Comparison of ENCODE assay signal across 1 cellular context in the genomic region with DNA sequence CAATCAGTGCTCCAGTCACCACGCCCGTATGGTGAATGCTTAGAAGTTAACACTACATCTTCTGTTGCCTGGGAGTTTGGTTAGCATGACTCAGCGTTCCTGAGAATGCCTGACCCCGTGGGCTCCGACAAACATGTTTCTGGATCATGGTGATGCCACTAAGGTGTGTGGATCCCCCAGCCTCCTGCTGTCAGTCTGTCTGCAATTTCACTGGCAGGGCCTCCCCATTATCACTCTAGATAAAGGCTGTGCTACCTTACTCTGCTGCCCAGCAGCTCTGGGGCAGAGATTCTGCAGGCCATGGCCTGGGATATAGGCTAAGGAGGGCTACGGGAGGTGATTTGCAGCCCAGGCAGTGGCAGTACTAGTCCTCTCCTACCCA.
A peak's percentile ranks its signal among the peaks of the same experiment; 100 is the strongest.
TF ChIP-seq lines count a peak whose summit lies in the region.

No MANE protein-coding gene starts in this region.

TF ChIP-seq in K562, 482 proteins besides CTCF, POLR2A, EP300 and RAD21 (continued from another document and continues in another):
- TF ChIP-seq, protein P1, sequence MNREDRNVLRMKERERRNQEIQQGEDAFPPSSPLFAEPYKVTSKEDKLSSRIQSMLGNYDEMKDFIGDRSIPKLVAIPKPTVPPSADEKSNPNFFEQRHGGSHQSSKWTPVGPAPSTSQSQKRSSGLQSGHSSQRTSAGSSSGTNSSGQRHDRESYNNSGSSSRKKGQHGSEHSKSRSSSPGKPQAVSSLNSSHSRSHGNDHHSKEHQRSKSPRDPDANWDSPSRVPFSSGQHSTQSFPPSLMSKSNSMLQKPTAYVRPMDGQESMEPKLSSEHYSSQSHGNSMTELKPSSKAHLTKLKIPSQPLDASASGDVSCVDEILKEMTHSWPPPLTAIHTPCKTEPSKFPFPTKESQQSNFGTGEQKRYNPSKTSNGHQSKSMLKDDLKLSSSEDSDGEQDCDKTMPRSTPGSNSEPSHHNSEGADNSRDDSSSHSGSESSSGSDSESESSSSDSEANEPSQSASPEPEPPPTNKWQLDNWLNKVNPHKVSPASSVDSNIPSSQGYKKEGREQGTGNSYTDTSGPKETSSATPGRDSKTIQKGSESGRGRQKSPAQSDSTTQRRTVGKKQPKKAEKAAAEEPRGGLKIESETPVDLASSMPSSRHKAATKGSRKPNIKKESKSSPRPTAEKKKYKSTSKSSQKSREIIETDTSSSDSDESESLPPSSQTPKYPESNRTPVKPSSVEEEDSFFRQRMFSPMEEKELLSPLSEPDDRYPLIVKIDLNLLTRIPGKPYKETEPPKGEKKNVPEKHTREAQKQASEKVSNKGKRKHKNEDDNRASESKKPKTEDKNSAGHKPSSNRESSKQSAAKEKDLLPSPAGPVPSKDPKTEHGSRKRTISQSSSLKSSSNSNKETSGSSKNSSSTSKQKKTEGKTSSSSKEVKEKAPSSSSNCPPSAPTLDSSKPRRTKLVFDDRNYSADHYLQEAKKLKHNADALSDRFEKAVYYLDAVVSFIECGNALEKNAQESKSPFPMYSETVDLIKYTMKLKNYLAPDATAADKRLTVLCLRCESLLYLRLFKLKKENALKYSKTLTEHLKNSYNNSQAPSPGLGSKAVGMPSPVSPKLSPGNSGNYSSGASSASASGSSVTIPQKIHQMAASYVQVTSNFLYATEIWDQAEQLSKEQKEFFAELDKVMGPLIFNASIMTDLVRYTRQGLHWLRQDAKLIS (CRISPR knock-in tag; IDR thresholded peaks at IDR 0.05) = no peak
- TF ChIP-seq NRF1 (conservative IDR thresholded peaks at IDR 0.05 in 1 of 2, IDR thresholded peaks at IDR 0.05 in 1 of 2) (no peak), ETS2 (tag; IDR thresholded peaks at IDR 0.05; ENCODE audit: borderline replicate concordance, poor library complexity, severe bottlenecking) (no peak), FOXO4 (CRISPR knock-in tag; IDR thresholded peaks at IDR 0.05) (no peak), PTBP1 (IDR thresholded peaks at IDR 0.05; ENCODE audit: low read depth, low read length) (no peak), SAFB (IDR thresholded peaks at IDR 0.05; ENCODE audit: borderline replicate concordance, low read depth, low read length) (no peak), MAFF (IDR thresholded peaks at IDR 0.05; ENCODE audit: low read length) (peak; percentile 95), FOXA3 (CRISPR knock-in tag; conservative IDR thresholded peaks at IDR 0.05 in 1 of 2, IDR thresholded peaks at IDR 0.05 in 1 of 2) (no peak), IRF1 (CRISPR knock-in tag; IDR thresholded peaks at IDR 0.05; ENCODE audit: borderline replicate concordance) (no peak), ZNF780A (CRISPR knock-in tag; IDR thresholded peaks at IDR 0.05) (no peak), YY1 (IDR thresholded peaks at IDR 0.05; ENCODE audit: borderline replicate concordance in 1 of 3, control insufficient read depth in 1 of 3, extremely low read depth in 1 of 3, insufficient read depth in 3 of 3, insufficient read length in 1 of 3, insufficient replicate concordance in 2 of 3, low read depth in 1 of 3, low read length in 2 of 3) (no peak), BMI1 (IDR thresholded peaks at IDR 0.05; ENCODE audit: low read length) (no peak), SETDB1 (IDR thresholded peaks at IDR 0.05; ENCODE audit: low read length) (no peak), ZNF3 (CRISPR knock-in tag; IDR thresholded peaks at IDR 0.05) (no peak), MBD1 (CRISPR knock-in tag; IDR thresholded peaks at IDR 0.05) (no peak), NCOA2 (IDR thresholded peaks at IDR 0.05; ENCODE audit: partially characterized antibody in 2 of 2) (no peak), NR4A1 (CRISPR knock-in tag; IDR thresholded peaks at IDR 0.05) (no peak), NR4A1 (tag; IDR thresholded peaks at IDR 0.05) (no peak), KDM4B (IDR thresholded peaks at IDR 0.05; ENCODE audit: borderline replicate concordance in 2 of 2, low read depth in 1 of 2) (no peak), BCL6 (CRISPR knock-in tag; IDR thresholded peaks at IDR 0.05) (no peak), NR2C2 (CRISPR knock-in tag; IDR thresholded peaks at IDR 0.05) (no peak), NR2C2 (tag; IDR thresholded peaks at IDR 0.05) (peak; percentile 67; the same call in 1 of the 2 replicates), SMAD3 (CRISPR knock-in tag; conservative IDR thresholded peaks at IDR 0.05) (no peak), CTBP1 (IDR thresholded peaks at IDR 0.05; ENCODE audit: borderline replicate concordance) (no peak), ZNF263 (CRISPR knock-in tag; IDR thresholded peaks at IDR 0.05; ENCODE audit: borderline replicate concordance) (no peak), ZNF695 (CRISPR knock-in tag; IDR thresholded peaks at IDR 0.05) (no peak), CGGBP1 (CRISPR knock-in tag; IDR thresholded peaks at IDR 0.05) (no peak), ATF3 (IDR thresholded peaks at IDR 0.05) (no peak), ATF3 (CRISPR knock-in tag; conservative IDR thresholded peaks at IDR 0.05) (0 out of 2 replicates have a peak, but pooled peaks have one; percentile 32), NR1H2 (CRISPR knock-in tag; IDR thresholded peaks at IDR 0.05) (no peak), AFF1 (IDR thresholded peaks at IDR 0.05; ENCODE audit: low read depth in 1 of 2, partially characterized antibody in 2 of 2) (no peak), STAT6 (CRISPR knock-in tag; IDR thresholded peaks at IDR 0.05) (no peak), ZBTB17 (CRISPR knock-in tag; IDR thresholded peaks at IDR 0.05) (no peak), ARNT (IDR thresholded peaks at IDR 0.05) (no peak)
- TF ChIP-seq, protein P2, sequence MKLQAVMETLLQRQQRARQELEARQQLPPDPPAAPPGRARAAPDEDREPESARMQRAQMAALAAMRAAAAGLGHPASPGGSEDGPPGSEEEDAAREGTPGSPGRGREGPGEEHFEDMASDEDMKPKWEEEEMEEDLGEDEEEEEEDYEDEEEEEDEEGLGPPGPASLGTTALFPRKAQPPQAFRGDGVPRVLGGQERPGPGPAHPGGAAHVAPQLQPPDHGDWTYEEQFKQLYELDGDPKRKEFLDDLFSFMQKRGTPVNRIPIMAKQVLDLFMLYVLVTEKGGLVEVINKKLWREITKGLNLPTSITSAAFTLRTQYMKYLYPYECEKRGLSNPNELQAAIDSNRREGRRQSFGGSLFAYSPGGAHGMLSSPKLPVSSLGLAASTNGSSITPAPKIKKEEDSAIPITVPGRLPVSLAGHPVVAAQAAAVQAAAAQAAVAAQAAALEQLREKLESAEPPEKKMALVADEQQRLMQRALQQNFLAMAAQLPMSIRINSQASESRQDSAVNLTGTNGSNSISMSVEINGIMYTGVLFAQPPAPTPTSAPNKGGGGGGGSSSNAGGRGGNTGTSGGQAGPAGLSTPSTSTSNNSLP (IDR thresholded peaks at IDR 0.05; ENCODE audit: borderline replicate concordance, low read depth, low read length) = no peak
- TF ChIP-seq, protein P3, sequence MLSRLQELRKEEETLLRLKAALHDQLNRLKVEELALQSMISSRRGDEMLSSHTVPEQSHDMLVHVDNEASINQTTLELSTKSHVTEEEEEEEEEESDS (CRISPR knock-in tag; IDR thresholded peaks at IDR 0.05) = no peak
- TF ChIP-seq, protein P4, sequence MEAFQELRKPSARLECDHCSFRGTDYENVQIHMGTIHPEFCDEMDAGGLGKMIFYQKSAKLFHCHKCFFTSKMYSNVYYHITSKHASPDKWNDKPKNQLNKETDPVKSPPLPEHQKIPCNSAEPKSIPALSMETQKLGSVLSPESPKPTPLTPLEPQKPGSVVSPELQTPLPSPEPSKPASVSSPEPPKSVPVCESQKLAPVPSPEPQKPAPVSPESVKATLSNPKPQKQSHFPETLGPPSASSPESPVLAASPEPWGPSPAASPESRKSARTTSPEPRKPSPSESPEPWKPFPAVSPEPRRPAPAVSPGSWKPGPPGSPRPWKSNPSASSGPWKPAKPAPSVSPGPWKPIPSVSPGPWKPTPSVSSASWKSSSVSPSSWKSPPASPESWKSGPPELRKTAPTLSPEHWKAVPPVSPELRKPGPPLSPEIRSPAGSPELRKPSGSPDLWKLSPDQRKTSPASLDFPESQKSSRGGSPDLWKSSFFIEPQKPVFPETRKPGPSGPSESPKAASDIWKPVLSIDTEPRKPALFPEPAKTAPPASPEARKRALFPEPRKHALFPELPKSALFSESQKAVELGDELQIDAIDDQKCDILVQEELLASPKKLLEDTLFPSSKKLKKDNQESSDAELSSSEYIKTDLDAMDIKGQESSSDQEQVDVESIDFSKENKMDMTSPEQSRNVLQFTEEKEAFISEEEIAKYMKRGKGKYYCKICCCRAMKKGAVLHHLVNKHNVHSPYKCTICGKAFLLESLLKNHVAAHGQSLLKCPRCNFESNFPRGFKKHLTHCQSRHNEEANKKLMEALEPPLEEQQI (IDR thresholded peaks at IDR 0.05) = no peak
